ENCODE assay signal across 1 cellular context in the genomic region with DNA sequence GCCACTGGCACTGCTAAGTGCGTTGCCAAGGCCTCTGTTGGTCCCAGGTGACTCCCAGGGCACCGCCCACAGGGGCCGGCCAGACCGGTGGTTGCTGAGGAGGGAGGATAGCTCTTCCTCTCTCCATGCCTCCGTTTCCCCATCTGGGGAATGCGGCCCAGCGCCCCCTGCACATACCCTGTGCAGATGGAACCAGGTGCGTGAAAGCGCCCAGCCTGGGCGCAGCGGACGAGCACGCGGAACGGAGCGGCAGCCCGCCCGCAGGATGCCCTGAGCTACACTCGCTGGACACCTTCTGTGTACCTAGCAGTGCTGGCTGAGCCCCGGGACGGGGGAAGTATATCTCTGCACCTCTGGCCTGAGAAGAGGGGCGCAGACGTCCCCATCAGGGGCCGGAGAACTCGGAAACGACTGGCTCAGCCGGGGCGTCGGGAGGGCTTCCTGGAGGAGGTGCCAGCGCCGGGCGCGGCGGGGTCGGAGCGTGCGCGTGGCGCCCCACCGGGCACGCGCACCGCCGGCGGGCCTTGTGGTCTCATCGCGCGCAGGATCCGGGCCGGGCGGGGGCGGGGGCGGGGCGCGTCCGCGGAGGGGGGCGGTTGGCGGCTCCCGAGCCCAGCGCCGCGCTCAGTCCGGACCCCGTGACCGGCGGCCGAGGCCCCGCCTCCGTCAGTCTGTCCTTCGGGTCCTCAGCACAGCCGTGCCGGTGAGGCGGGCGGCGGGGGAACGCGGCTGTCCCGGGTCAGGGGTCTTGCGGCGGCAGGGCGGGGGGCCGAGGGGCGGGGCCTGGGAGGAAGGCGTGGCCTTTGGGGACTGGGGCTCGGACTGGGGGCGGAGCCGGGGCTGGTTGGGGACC.
TF ChIP-seq lines count a peak whose summit lies in the region.

A gene (minus strand): TSS at position 6 of the 853 bp plus-strand sequence. CDS start 76 bp downstream, outside the sequence.
A gene with protein sequence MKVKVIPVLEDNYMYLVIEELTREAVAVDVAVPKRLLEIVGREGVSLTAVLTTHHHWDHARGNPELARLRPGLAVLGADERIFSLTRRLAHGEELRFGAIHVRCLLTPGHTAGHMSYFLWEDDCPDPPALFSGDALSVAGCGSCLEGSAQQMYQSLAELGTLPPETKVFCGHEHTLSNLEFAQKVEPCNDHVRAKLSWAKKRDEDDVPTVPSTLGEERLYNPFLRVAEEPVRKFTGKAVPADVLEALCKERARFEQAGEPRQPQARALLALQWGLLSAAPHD (plus strand): TSS at position 669 of the 853 bp plus-strand sequence. CDS start 404 bp downstream, outside the sequence.

TF ChIP-seq in K562, 482 proteins besides CTCF, POLR2A, EP300 and RAD21 (continues in another document):
- TF ChIP-seq MYC (IDR thresholded peaks at IDR 0.05; ENCODE audit: low read depth, low read length) (peak; percentile 58; the same call in 1 of the 2 replicates), MYC (CRISPR knock-in tag; IDR thresholded peaks at IDR 0.05; ENCODE audit: borderline replicate concordance, low read depth) (no peak), NCOA4 (IDR thresholded peaks at IDR 0.05; ENCODE audit: partially characterized antibody) (no peak), NBN (IDR thresholded peaks at IDR 0.05; ENCODE audit: low read depth) (no peak), ZNF197 (CRISPR knock-in tag; IDR thresholded peaks at IDR 0.05; ENCODE audit: low read depth) (no peak), HDAC8 (tag; IDR thresholded peaks at IDR 0.05) (no peak), PML (IDR thresholded peaks at IDR 0.05; ENCODE audit: low read length) (no peak), ZNF583 (CRISPR knock-in tag; IDR thresholded peaks at IDR 0.05) (no peak), TGIF2 (CRISPR knock-in tag; IDR thresholded peaks at IDR 0.05) (no peak), ZNF143 (CRISPR knock-in tag; IDR thresholded peaks at IDR 0.05) (no peak), POLR2G (IDR thresholded peaks at IDR 0.05; ENCODE audit: low read depth, low read length) (peak; percentile 56), ETV6 (IDR thresholded peaks at IDR 0.05; ENCODE audit: borderline replicate concordance in 1 of 2, low read depth in 2 of 2, low read length in 1 of 2) (no peak), ETV6 (CRISPR knock-in tag; IDR thresholded peaks at IDR 0.05; ENCODE audit: borderline replicate concordance) (no peak), KLF13 (tag; IDR thresholded peaks at IDR 0.05; ENCODE audit: borderline replicate concordance, low read depth) (no peak), TAF7 (tag; IDR thresholded peaks at IDR 0.05) (no peak), MCM7 (IDR thresholded peaks at IDR 0.05) (no peak), BRF1 (IDR thresholded peaks at IDR 0.05; ENCODE audit: borderline replicate concordance, extremely low read depth, insufficient read length) (no peak), NELFE (IDR thresholded peaks at IDR 0.05; ENCODE audit: insufficient read depth, insufficient read length) (no peak), HNRNPH1 (optimal IDR thresholded peaks at IDR 0.05; ENCODE audit: low read depth, low read length) (no peak), CXXC5 (CRISPR knock-in tag; IDR thresholded peaks at IDR 0.05) (peak; percentile 62), ZNF347 (CRISPR knock-in tag; IDR thresholded peaks at IDR 0.05; ENCODE audit: low read depth) (no peak), ZZZ3 (IDR thresholded peaks at IDR 0.05) (no peak), ZNF707 (CRISPR knock-in tag; conservative IDR thresholded peaks at IDR 0.05) (no peak), HDAC6 (IDR thresholded peaks at IDR 0.05; ENCODE audit: low read depth, low read length) (no peak), YY1 (IDR thresholded peaks at IDR 0.05; ENCODE audit: borderline replicate concordance in 1 of 3, control insufficient read depth in 1 of 3, extremely low read depth in 1 of 3, insufficient read depth in 3 of 3, insufficient read length in 1 of 3, insufficient replicate concordance in 2 of 3, low read depth in 1 of 3, low read length in 2 of 3) (peak in 1 of 3 experiments; percentile 12), ARID2 (IDR thresholded peaks at IDR 0.05) (no peak), CREB1 (IDR thresholded peaks at IDR 0.05) (no peak), CREB1 (CRISPR knock-in tag; IDR thresholded peaks at IDR 0.05) (no peak), ESRRB (CRISPR knock-in tag; IDR thresholded peaks at IDR 0.05; ENCODE audit: borderline replicate concordance) (no peak), MEF2D (tag; conservative IDR thresholded peaks at IDR 0.05; ENCODE audit: low read depth) (no peak), RBM22 (IDR thresholded peaks at IDR 0.05; ENCODE audit: low read depth, low read length, poor library complexity, severe bottlenecking) (no peak), ZNF436 (CRISPR knock-in tag; IDR thresholded peaks at IDR 0.05) (peak; percentile 97), MED1 (CRISPR knock-in tag; IDR thresholded peaks at IDR 0.05; ENCODE audit: borderline replicate concordance) (no peak), NR2C2 (CRISPR knock-in tag; IDR thresholded peaks at IDR 0.05) (no peak), NR2C2 (tag; IDR thresholded peaks at IDR 0.05) (peak; percentile 60), ELF2 (CRISPR knock-in tag; IDR thresholded peaks at IDR 0.05) (no peak), ZNF174 (CRISPR knock-in tag; IDR thresholded peaks at IDR 0.05) (no peak)
- TF ChIP-seq, protein P1, sequence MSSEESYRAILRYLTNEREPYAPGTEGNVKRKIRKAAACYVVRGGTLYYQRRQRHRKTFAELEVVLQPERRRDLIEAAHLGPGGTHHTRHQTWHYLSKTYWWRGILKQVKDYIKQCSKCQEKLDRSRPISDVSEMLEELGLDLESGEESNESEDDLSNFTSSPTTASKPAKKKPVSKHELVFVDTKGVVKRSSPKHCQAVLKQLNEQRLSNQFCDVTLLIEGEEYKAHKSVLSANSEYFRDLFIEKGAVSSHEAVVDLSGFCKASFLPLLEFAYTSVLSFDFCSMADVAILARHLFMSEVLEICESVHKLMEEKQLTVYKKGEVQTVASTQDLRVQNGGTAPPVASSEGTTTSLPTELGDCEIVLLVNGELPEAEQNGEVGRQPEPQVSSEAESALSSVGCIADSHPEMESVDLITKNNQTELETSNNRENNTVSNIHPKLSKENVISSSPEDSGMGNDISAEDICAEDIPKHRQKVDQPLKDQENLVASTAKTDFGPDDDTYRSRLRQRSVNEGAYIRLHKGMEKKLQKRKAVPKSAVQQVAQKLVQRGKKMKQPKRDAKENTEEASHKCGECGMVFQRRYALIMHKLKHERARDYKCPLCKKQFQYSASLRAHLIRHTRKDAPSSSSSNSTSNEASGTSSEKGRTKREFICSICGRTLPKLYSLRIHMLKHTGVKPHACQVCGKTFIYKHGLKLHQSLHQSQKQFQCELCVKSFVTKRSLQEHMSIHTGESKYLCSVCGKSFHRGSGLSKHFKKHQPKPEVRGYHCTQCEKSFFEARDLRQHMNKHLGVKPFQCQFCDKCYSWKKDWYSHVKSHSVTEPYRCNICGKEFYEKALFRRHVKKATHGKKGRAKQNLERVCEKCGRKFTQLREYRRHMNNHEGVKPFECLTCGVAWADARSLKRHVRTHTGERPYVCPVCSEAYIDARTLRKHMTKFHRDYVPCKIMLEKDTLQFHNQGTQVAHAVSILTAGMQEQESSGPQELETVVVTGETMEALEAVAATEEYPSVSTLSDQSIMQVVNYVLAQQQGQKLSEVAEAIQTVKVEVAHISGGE (CRISPR knock-in tag; IDR thresholded peaks at IDR 0.05) = peak in 1 of 3 experiments; percentile 55; a peak in 1 of 6 replicates
- TF ChIP-seq, protein P2, sequence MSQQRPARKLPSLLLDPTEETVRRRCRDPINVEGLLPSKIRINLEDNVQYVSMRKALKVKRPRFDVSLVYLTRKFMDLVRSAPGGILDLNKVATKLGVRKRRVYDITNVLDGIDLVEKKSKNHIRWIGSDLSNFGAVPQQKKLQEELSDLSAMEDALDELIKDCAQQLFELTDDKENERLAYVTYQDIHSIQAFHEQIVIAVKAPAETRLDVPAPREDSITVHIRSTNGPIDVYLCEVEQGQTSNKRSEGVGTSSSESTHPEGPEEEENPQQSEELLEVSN (IDR thresholded peaks at IDR 0.05; ENCODE audit: borderline replicate concordance in 1 of 2, extremely low read depth in 1 of 2, insufficient read depth in 1 of 2, insufficient read length in 1 of 2, low read depth in 1 of 2, low read length in 1 of 2, poor library complexity in 1 of 2, severe bottlenecking in 1 of 2) = peak; percentile 12 to 57
- TF ChIP-seq, protein P3, sequence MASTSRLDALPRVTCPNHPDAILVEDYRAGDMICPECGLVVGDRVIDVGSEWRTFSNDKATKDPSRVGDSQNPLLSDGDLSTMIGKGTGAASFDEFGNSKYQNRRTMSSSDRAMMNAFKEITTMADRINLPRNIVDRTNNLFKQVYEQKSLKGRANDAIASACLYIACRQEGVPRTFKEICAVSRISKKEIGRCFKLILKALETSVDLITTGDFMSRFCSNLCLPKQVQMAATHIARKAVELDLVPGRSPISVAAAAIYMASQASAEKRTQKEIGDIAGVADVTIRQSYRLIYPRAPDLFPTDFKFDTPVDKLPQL (IDR thresholded peaks at IDR 0.05; ENCODE audit: extremely low read depth, insufficient read length) = no peak
- TF ChIP-seq, protein P4, sequence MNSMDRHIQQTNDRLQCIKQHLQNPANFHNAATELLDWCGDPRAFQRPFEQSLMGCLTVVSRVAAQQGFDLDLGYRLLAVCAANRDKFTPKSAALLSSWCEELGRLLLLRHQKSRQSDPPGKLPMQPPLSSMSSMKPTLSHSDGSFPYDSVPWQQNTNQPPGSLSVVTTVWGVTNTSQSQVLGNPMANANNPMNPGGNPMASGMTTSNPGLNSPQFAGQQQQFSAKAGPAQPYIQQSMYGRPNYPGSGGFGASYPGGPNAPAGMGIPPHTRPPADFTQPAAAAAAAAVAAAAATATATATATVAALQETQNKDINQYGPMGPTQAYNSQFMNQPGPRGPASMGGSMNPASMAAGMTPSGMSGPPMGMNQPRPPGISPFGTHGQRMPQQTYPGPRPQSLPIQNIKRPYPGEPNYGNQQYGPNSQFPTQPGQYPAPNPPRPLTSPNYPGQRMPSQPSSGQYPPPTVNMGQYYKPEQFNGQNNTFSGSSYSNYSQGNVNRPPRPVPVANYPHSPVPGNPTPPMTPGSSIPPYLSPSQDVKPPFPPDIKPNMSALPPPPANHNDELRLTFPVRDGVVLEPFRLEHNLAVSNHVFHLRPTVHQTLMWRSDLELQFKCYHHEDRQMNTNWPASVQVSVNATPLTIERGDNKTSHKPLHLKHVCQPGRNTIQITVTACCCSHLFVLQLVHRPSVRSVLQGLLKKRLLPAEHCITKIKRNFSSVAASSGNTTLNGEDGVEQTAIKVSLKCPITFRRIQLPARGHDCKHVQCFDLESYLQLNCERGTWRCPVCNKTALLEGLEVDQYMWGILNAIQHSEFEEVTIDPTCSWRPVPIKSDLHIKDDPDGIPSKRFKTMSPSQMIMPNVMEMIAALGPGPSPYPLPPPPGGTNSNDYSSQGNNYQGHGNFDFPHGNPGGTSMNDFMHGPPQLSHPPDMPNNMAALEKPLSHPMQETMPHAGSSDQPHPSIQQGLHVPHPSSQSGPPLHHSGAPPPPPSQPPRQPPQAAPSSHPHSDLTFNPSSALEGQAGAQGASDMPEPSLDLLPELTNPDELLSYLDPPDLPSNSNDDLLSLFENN (IDR thresholded peaks at IDR 0.05; ENCODE audit: low read depth in 2 of 2, low read length in 2 of 2) = no peak
- TF ChIP-seq, protein P5, sequence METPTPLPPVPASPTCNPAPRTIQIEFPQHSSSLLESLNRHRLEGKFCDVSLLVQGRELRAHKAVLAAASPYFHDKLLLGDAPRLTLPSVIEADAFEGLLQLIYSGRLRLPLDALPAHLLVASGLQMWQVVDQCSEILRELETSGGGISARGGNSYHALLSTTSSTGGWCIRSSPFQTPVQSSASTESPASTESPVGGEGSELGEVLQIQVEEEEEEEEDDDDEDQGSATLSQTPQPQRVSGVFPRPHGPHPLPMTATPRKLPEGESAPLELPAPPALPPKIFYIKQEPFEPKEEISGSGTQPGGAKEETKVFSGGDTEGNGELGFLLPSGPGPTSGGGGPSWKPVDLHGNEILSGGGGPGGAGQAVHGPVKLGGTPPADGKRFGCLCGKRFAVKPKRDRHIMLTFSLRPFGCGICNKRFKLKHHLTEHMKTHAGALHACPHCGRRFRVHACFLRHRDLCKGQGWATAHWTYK (CRISPR knock-in tag; IDR thresholded peaks at IDR 0.05) = no peak
- TF ChIP-seq, protein P6, sequence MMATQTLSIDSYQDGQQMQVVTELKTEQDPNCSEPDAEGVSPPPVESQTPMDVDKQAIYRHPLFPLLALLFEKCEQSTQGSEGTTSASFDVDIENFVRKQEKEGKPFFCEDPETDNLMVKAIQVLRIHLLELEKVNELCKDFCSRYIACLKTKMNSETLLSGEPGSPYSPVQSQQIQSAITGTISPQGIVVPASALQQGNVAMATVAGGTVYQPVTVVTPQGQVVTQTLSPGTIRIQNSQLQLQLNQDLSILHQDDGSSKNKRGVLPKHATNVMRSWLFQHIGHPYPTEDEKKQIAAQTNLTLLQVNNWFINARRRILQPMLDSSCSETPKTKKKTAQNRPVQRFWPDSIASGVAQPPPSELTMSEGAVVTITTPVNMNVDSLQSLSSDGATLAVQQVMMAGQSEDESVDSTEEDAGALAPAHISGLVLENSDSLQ (IDR thresholded peaks at IDR 0.05) = no peak
- TF ChIP-seq, protein P7, sequence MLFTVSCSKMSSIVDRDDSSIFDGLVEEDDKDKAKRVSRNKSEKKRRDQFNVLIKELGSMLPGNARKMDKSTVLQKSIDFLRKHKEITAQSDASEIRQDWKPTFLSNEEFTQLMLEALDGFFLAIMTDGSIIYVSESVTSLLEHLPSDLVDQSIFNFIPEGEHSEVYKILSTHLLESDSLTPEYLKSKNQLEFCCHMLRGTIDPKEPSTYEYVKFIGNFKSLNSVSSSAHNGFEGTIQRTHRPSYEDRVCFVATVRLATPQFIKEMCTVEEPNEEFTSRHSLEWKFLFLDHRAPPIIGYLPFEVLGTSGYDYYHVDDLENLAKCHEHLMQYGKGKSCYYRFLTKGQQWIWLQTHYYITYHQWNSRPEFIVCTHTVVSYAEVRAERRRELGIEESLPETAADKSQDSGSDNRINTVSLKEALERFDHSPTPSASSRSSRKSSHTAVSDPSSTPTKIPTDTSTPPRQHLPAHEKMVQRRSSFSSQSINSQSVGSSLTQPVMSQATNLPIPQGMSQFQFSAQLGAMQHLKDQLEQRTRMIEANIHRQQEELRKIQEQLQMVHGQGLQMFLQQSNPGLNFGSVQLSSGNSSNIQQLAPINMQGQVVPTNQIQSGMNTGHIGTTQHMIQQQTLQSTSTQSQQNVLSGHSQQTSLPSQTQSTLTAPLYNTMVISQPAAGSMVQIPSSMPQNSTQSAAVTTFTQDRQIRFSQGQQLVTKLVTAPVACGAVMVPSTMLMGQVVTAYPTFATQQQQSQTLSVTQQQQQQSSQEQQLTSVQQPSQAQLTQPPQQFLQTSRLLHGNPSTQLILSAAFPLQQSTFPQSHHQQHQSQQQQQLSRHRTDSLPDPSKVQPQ (CRISPR knock-in tag; IDR thresholded peaks at IDR 0.05; ENCODE audit: borderline replicate concordance) = no peak
- TF ChIP-seq, protein P8, sequence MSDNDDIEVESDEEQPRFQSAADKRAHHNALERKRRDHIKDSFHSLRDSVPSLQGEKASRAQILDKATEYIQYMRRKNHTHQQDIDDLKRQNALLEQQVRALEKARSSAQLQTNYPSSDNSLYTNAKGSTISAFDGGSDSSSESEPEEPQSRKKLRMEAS (CRISPR knock-in tag; IDR thresholded peaks at IDR 0.05) = peak; percentile 34; the same call in 1 of the 2 replicates
- TF ChIP-seq, protein P9, sequence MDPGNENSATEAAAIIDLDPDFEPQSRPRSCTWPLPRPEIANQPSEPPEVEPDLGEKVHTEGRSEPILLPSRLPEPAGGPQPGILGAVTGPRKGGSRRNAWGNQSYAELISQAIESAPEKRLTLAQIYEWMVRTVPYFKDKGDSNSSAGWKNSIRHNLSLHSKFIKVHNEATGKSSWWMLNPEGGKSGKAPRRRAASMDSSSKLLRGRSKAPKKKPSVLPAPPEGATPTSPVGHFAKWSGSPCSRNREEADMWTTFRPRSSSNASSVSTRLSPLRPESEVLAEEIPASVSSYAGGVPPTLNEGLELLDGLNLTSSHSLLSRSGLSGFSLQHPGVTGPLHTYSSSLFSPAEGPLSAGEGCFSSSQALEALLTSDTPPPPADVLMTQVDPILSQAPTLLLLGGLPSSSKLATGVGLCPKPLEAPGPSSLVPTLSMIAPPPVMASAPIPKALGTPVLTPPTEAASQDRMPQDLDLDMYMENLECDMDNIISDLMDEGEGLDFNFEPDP (CRISPR knock-in tag; IDR thresholded peaks at IDR 0.05) = no peak
